ENCODE assay signal across 36 cellular contexts in the genomic region with DNA sequence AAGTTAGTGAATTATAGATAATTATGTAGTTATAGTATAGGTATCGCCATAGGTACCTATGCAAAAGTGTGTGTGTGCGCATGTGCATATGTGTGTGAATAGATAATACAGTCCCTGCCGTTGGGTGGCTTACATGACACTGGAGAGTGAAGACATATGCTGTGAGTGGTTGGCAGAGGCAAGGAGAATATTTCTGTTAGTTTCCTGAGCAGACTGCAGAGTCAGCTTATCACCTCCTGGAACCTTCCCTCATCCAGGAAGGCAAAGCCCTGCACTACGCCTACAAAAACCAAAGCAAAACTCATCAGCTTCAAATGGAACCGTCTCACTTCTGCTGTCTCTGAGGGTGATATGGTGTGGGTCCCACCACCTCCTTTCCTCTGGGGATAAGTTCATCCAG.
"Had no signal": no experiment of that assay in that cellular context is flagged by ENCODE, and none has a peak within 500 bp of the region (broad histone marks: within the 10 kb centered on the region; RNA-seq: fewer than 3 reads in every experiment).

No MANE protein-coding gene starts in this region.

- H3K4me3 ChIP-seq: MG63 had no signal

- H3K27me3 ChIP-seq: MG63 had no signal

- H3K9me3 ChIP-seq: MG63 had no signal

- DNase-seq: Karpas-422, Kasumi-1, MG63, MM.1S, MV-4-11, NCI-H1048, NCI-H1092, NCI-H1092 treated with DMSO at 0.1 percent for 48 hours, NCI-H1105, NCI-H1105 treated with DMSO at 0.1 percent for 48 hours, NCI-H1417, NCI-H1417 treated with DMSO at 0.1 percent for 48 hours, NCI-H1436, NCI-H1436 treated with DMSO at 0.1 percent for 48 hours, NCI-H146, NCI-H1694, NCI-H1694 treated with DMSO at 0.1 percent for 48 hours, NCI-H187, NCI-H187 treated with DMSO at 0.1 percent for 48 hours, NCI-H1930, NCI-H2029, NCI-H2029 treated with DMSO at 0.1 percent for 48 hours, NCI-H2081, NCI-H2081 treated with DMSO at 0.1 percent for 48 hours, NCI-H2107, NCI-H2171, NCI-H2171 treated with DMSO at 0.1 percent for 48 hours, NCI-H2227 treated with DMSO at 0.1 percent for 48 hours, NCI-H226, NCI-H345, NCI-H446, NCI-H446 treated with DMSO at 0.1 percent for 48 hours, NCI-H510A, NCI-H510A treated with DMSO at 0.1 percent for 48 hours, NCI-H524, NCI-H524 treated with DMSO at 0.1 percent for 48 hours had no signal

- H3K36me3 ChIP-seq: MG63 had no signal
